Comparison of ENCODE assay signal across 1 cellular context in the genomic region with DNA sequence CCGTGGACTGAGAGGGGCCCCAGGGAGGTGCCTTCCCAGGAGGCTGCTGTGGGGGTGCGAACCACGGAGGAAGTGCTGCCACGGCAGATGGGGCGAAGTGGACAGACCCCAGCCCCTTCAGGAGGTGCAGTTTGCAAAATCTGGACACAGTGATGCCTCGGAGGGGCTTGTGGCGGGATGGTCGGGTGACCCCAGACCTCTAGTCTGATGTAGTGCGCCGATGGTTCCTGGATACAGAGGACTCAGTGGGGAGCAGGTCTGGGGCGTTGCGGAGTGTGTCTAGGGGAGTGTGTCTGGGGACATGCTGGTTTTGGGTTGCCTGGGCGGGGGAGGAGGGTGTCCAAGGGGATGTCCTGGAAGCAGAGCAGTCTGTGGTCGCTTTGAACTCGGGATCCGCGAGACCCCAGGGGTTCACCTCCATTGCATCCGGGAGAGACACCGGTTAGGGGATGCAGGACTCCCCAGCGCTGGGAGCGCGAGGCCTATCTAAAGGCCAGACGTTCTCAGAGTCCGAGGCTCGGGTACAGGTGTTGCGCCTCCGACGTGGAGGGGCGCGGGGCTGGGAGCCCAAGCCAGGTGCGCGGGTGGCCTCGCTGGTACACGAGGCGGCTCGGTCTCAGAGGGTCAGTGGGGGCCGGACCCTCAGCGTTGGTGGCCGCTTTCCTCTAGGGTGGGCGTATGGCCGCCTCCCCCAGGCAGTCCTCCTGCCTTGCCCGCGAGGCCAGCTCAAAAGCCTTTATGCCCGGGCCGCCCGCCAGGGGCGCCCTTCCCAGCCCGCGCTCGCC.
TF ChIP-seq lines count a peak whose summit lies in the region.

No MANE protein-coding gene starts in this region.

TF ChIP-seq in K562, 482 proteins besides CTCF, POLR2A, EP300 and RAD21:
- TF ChIP-seq ZNF785 (CRISPR knock-in tag; IDR thresholded peaks at IDR 0.05): no peak
- TF ChIP-seq SMARCA5 (IDR thresholded peaks at IDR 0.05): no peak
- no peak for TF ChIP-seq ZNF121 (CRISPR knock-in tag; conservative IDR thresholded peaks at IDR 0.05)
- peak; percentile 49 for TF ChIP-seq RBM25 (IDR thresholded peaks at IDR 0.05; ENCODE audit: low read depth, low read length, severe bottlenecking)
- TF ChIP-seq XRCC3 (IDR thresholded peaks at IDR 0.05): no peak
